Comparison of ENCODE assay signal across 23 cellular contexts in the genomic region with DNA sequence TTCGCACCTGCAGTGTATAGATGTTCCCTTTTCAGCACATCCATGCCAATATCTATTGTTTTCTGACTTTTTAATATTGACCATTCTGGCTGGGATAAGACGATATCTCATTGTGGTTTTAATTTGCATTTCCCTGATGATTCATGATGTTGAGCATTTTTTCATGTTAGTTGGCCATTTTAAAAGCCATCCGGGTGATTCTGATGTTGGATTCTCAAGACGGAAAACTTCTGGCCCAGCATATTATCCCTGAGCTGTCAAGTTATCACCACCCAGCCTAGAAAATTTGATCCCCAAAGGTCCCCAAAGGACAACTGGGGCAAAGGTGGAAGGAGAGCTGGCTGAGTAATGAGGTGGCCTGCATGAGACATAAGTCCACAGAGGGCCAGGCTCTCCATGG.
"Had no signal": no experiment of that assay in that cellular context is flagged by ENCODE, and none has a peak within 500 bp of the region (broad histone marks: within the 10 kb centered on the region; RNA-seq: fewer than 3 reads in every experiment).

No MANE protein-coding gene starts in this region.

- H3K9me3 Mint-ChIP-seq: activated CD4-positive, alpha-beta T cell treated with anti-CD3 and anti-CD28 coated beads, Interleukin-2, amount 10 ng/mL, durations not matched to agents 24 days and 14 days; activated naive CD4-positive, alpha-beta T cell treated with anti-CD3 and anti-CD28 coated beads, Interleukin-2, amount 50 U/mL, for 72 hours; activated T-cell treated with anti-CD3 and anti-CD28 coated beads, Interleukin-2, amount 50 U/mL, for 72 hours; neural crest cell had no signal

- FAIRE-seq: endometrium, urothelium cell line had no signal

- H3K36me3 ChIP-seq: breast epithelium, gastrocnemius medialis, heart left ventricle, lower lobe of right lung, ovary, sigmoid colon, stomach, thoracic aorta had no signal

- DNase-seq: activated CD4-positive, alpha-beta T cell treated with anti-CD3 and anti-CD28 coated beads, Interleukin-2, amount 10 ng/mL, durations not matched to agents 24 days and 14 days; activated CD4-positive, CD25-positive, alpha-beta regulatory T cell; activated CD8-positive, alpha-beta memory T cell treated with anti-CD3 and anti-CD28 coated beads, Interleukin-2, amount 50 U/mL, for 4 hours; activated CD8-positive, alpha-beta T cell treated with anti-CD3 and anti-CD28 coated beads, Interleukin-2, amount 10 ng/mL, durations not matched to agents 7 days and 5 days; activated gamma-delta T cell; activated T-cell treated with anti-CD3 and anti-CD28 coated beads, Interleukin-2, amount 50 U/mL, for 72 hours; amniotic stem cell; gastrocnemius medialis; heart left ventricle; left colon; lower lobe of right lung; midbrain; ovary; sigmoid colon; stimulated activated CD4-positive, alpha-beta T cell treated with anti-CD3 and anti-CD28 coated beads, Interleukin-1b, Interleukin-23, amount 100 ng/mL, for 48 hours; stomach had no signal

- H3K27ac Mint-ChIP-seq: activated CD4-positive, alpha-beta T cell treated with anti-CD3 and anti-CD28 coated beads, Interleukin-2, amount 10 ng/mL, durations not matched to agents 24 days and 14 days; activated CD8-positive, alpha-beta T cell treated with anti-CD3 and anti-CD28 coated beads, Interleukin-2, amount 10 ng/mL, durations not matched to agents 7 days and 5 days; activated naive CD4-positive, alpha-beta T cell treated with anti-CD3 and anti-CD28 coated beads, Interleukin-2, amount 50 U/mL, for 72 hours; activated T-cell treated with anti-CD3 and anti-CD28 coated beads, Interleukin-2, amount 50 U/mL, for 72 hours had no signal

- ATAC-seq: activated CD8-positive, alpha-beta T cell treated with anti-CD3 and anti-CD28 coated beads, Interleukin-2, amount 10 ng/mL, durations not matched to agents 7 days and 5 days; activated naive CD4-positive, alpha-beta T cell treated with anti-CD3 and anti-CD28 coated beads, Interleukin-2, amount 50 U/mL, for 72 hours; activated T-cell treated with anti-CD3 and anti-CD28 coated beads, Interleukin-2, amount 50 U/mL, for 72 hours; esophagus mucosa; gastrocnemius medialis; left colon; lower lobe of right lung had no signal

- H3K27ac ChIP-seq: breast epithelium, heart left ventricle, lower lobe of right lung, ovary, sigmoid colon, stomach had no signal

- H3K9me3 ChIP-seq: breast epithelium, gastrocnemius medialis, heart left ventricle, lower lobe of right lung, ovary, sigmoid colon, stomach, thoracic aorta had no signal

- H3K4me1 ChIP-seq: breast epithelium had no signal

- H3K4me3 Mint-ChIP-seq: activated CD4-positive, alpha-beta T cell treated with anti-CD3 and anti-CD28 coated beads, Interleukin-2, amount 10 ng/mL, durations not matched to agents 24 days and 14 days; activated CD8-positive, alpha-beta T cell treated with anti-CD3 and anti-CD28 coated beads, Interleukin-2, amount 10 ng/mL, durations not matched to agents 7 days and 5 days; activated T-cell treated with anti-CD3 and anti-CD28 coated beads, Interleukin-2, amount 50 U/mL, for 72 hours; neural crest cell had no signal

- H3K4me3 ChIP-seq: breast epithelium, gastrocnemius medialis, heart left ventricle, lower lobe of right lung, ovary, sigmoid colon, stomach, thoracic aorta had no signal

- H3K27me3 ChIP-seq: ovary, sigmoid colon had no signal
